1 cellular context compared by ENCODE assay signal in genomic region chr1:52702886-52703787, GRCh38.
TF ChIP-seq lines count a peak whose summit lies in the region.

No MANE protein-coding gene starts in this region.

TF ChIP-seq in HepG2, 621 proteins besides CTCF, POLR2A, EP300 and RAD21 (continued from another document and continues in another):
- no peak for TF ChIP-seq ZNF646 (CRISPR knock-in tag; IDR thresholded peaks at IDR 0.05)
- no peak for TF ChIP-seq MIER2 (CRISPR knock-in tag; IDR thresholded peaks at IDR 0.05)
- no peak for TF ChIP-seq ZUFSP (CRISPR knock-in tag; IDR thresholded peaks at IDR 0.05; ENCODE audit: borderline replicate concordance)
- TF ChIP-seq ZNF274 (CRISPR knock-in tag; IDR thresholded peaks at IDR 0.05), result peak; percentile 97
- TF ChIP-seq SMARCE1 (IDR thresholded peaks at IDR 0.05; ENCODE audit: borderline replicate concordance), result no peak
- TF ChIP-seq AHR (CRISPR knock-in tag; IDR thresholded peaks at IDR 0.05), result 0 out of 2 replicates have a peak, but pooled peaks have one; percentile 77
- TF ChIP-seq ZKSCAN8 (CRISPR knock-in tag; IDR thresholded peaks at IDR 0.05; ENCODE audit: borderline replicate concordance), result peak; percentile 35; the same call in 1 of the 2 replicates
- TF ChIP-seq ZNF549 (CRISPR knock-in tag; IDR thresholded peaks at IDR 0.05), result no peak
- peak; percentile 43; the same call in 1 of the 2 replicates for TF ChIP-seq THRA (CRISPR knock-in tag; IDR thresholded peaks at IDR 0.05; ENCODE audit: borderline replicate concordance)
- peak; percentile 96 for TF ChIP-seq ZFX (CRISPR knock-in tag; IDR thresholded peaks at IDR 0.05; ENCODE audit: low read depth)
- peak; percentile 42; the same call in 1 of the 2 replicates for TF ChIP-seq NR1H2 (CRISPR knock-in tag; IDR thresholded peaks at IDR 0.05; ENCODE audit: borderline replicate concordance, low read depth)
- TF ChIP-seq EEA1 (CRISPR knock-in tag; IDR thresholded peaks at IDR 0.05; ENCODE audit: borderline replicate concordance), result peak; percentile 82; the same call in 1 of the 2 replicates
- peak; percentile 45; the same call in 1 of the 2 replicates for TF ChIP-seq HOMEZ (CRISPR knock-in tag; IDR thresholded peaks at IDR 0.05; ENCODE audit: low read depth)
- TF ChIP-seq PHF5A (CRISPR knock-in tag; IDR thresholded peaks at IDR 0.05; ENCODE audit: low read depth, unreplicated experiment), result no peak
- peak; percentile 75 for TF ChIP-seq ATF1 (CRISPR knock-in tag; IDR thresholded peaks at IDR 0.05)
- TF ChIP-seq MXD3 (CRISPR knock-in tag; IDR thresholded peaks at IDR 0.05), result peak; percentile 87; the same call in 1 of the 2 replicates
- peak; percentile 84; the same call in 1 of the 2 replicates for TF ChIP-seq ARNT2 (CRISPR knock-in tag; IDR thresholded peaks at IDR 0.05; ENCODE audit: low read depth)
- no peak for TF ChIP-seq CHCHD3 (CRISPR knock-in tag; IDR thresholded peaks at IDR 0.05)
- peak; percentile 63; the same call in 1 of the 2 replicates for TF ChIP-seq TBX3 (IDR thresholded peaks at IDR 0.05; ENCODE audit: borderline replicate concordance)
- no peak for TF ChIP-seq REL (CRISPR knock-in tag; conservative IDR thresholded peaks at IDR 0.05)
- no peak for TF ChIP-seq ZNF850 (CRISPR knock-in tag; conservative IDR thresholded peaks at IDR 0.05)
- TF ChIP-seq ZNF383 (CRISPR knock-in tag; IDR thresholded peaks at IDR 0.05; ENCODE audit: borderline replicate concordance), result 0 out of 2 replicates have a peak, but pooled peaks have one; percentile 43
- TF ChIP-seq ELF1 (CRISPR knock-in tag; IDR thresholded peaks at IDR 0.05), result peak; percentile 69
- TF ChIP-seq PCBP2 (optimal IDR thresholded peaks at IDR 0.05; ENCODE audit: low read depth, low read length, poor library complexity, severe bottlenecking), result no peak
- TF ChIP-seq HES4 (CRISPR knock-in tag; IDR thresholded peaks at IDR 0.05; ENCODE audit: borderline replicate concordance), result peak; percentile 89; the same call in 1 of the 2 replicates
- peak; percentile 75; the same call in 1 of the 2 replicates for TF ChIP-seq ELF3 (CRISPR knock-in tag; IDR thresholded peaks at IDR 0.05)
- TF ChIP-seq ZNF552 (CRISPR knock-in tag; IDR thresholded peaks at IDR 0.05; ENCODE audit: borderline replicate concordance), result peak; percentile 94
- TF ChIP-seq GZF1 (CRISPR knock-in tag; IDR thresholded peaks at IDR 0.05), result no peak
- no peak for TF ChIP-seq FOXA1 (IDR thresholded peaks at IDR 0.05)
- peak; percentile 79 for TF ChIP-seq FOXA1 (CRISPR knock-in tag; IDR thresholded peaks at IDR 0.05)
- no peak; the same call in 1 of the 2 replicates for TF ChIP-seq ZFP82 (CRISPR knock-in tag; IDR thresholded peaks at IDR 0.05; ENCODE audit: borderline replicate concordance)
- peak; percentile 40; the same call in 1 of the 2 replicates for TF ChIP-seq ZHX2 (IDR thresholded peaks at IDR 0.05; ENCODE audit: low read depth)
- TF ChIP-seq ZHX2 (CRISPR knock-in tag; IDR thresholded peaks at IDR 0.05; ENCODE audit: borderline replicate concordance), result no peak
- no peak for TF ChIP-seq PRPF4 (IDR thresholded peaks at IDR 0.05; ENCODE audit: low read depth, low read length, poor library complexity, severe bottlenecking)
- TF ChIP-seq POLR2G (IDR thresholded peaks at IDR 0.05; ENCODE audit: low read depth, low read length), result peak; percentile 80
- no peak for TF ChIP-seq TEAD2 (CRISPR knock-in tag; IDR thresholded peaks at IDR 0.05)
- peak; percentile 97 for TF ChIP-seq ZNF44 (CRISPR knock-in tag; IDR thresholded peaks at IDR 0.05)
- no peak for TF ChIP-seq ZNF468 (CRISPR knock-in tag; IDR thresholded peaks at IDR 0.05)
- TF ChIP-seq ZNF460 (CRISPR knock-in tag; IDR thresholded peaks at IDR 0.05; ENCODE audit: borderline replicate concordance), result no peak; the same call in 1 of the 2 replicates
- peak; percentile 83 for TF ChIP-seq SP2 (CRISPR knock-in tag; IDR thresholded peaks at IDR 0.05)
- no peak for TF ChIP-seq HOXA7 (CRISPR knock-in tag; IDR thresholded peaks at IDR 0.05)
- no peak for TF ChIP-seq AGO1 (IDR thresholded peaks at IDR 0.05; ENCODE audit: low read depth, low read length, poor library complexity, severe bottlenecking)
- TF ChIP-seq NR2C2 (CRISPR knock-in tag; IDR thresholded peaks at IDR 0.05; ENCODE audit: borderline replicate concordance), result peak; percentile 78
- no peak for TF ChIP-seq ELK4 (CRISPR knock-in tag; IDR thresholded peaks at IDR 0.05; ENCODE audit: borderline replicate concordance)
- TF ChIP-seq TAF15 (IDR thresholded peaks at IDR 0.05; ENCODE audit: low read depth, low read length, poor library complexity, severe bottlenecking), result no peak
- no peak for TF ChIP-seq RBAK (CRISPR knock-in tag; IDR thresholded peaks at IDR 0.05)
- no peak for TF ChIP-seq ZNF740 (CRISPR knock-in tag; IDR thresholded peaks at IDR 0.05)
